Comparison of ENCODE assay signal across 7 cellular contexts in the genomic region with DNA sequence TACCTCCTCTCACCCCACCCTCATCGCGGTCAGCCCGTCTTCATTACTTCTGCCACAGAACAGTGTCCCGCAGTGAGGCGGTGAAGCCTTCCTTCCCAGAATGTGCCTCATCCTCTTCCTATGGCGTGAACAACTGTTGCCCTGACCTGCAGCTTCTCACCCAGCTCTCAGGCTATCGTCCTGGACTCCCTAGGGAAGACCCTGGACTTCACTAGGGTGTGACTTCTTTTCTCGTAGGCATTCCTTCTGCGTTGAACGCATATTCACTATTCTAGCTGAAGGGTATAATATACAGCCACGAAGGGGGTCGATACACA.
DNase-seq lines count a peak whose midpoint lies in the region; ATAC-seq lines count a peak whose summit lies in the region.

No MANE protein-coding gene starts in this region.

- H3K36me3 Mint-ChIP-seq in activated naive CD8-positive, alpha-beta T cell: peaks cover 2% of the 10 kb centered on the region

- no peaks in the 10 kb centered on the region for H3K27me3 ChIP-seq in HUES6 (ENCODE audit: control insufficient read depth, insufficient read depth, low read length)
- H3K27me3 ChIP-seq in iPS-20b (ENCODE audit: insufficient read depth, low read length): no peaks in the 10 kb centered on the region
- no peaks in the 10 kb centered on the region for H3K27me3 ChIP-seq in stomach smooth muscle (ENCODE audit: control insufficient read depth in 1 of 2, insufficient read depth in 2 of 2, low read length in 2 of 2)

- no peaks in the 10 kb centered on the region for H3K9me3 Mint-ChIP-seq in activated naive CD8-positive, alpha-beta T cell (ENCODE audit: low read depth)

- H3K9me3 ChIP-seq in HUES6 (ENCODE audit: control insufficient read depth, insufficient read depth, low read depth, low read length) (no peaks in the 10 kb centered on the region), iPS-20b (ENCODE audit: insufficient read depth, low read depth, low read length) (no peaks in the 10 kb centered on the region), stomach smooth muscle (ENCODE audit: control insufficient read depth in 2 of 2, low read length in 2 of 2) (no peaks in the 10 kb centered on the region)

- H3K36me3 ChIP-seq in HUES6 (ENCODE audit: control insufficient read depth, insufficient read depth, low read length) (peaks cover 15% of the 10 kb centered on the region; the same call in 1 of the 2 replicates), iPS-20b (ENCODE audit: insufficient read depth, low read depth, low read length) (peaks cover 21% of the 10 kb centered on the region; the same call in 1 of the 2 replicates), stomach smooth muscle (ENCODE audit: control insufficient read depth in 2 of 2, insufficient read depth in 2 of 2, low read length in 2 of 2) (peaks cover 5 to 9% of the 10 kb centered on the region in 2 donors)

- H3K9ac ChIP-seq in HUES6 (ENCODE audit: low read length) (peak overlapping the region; percentile 53), iPS-20b (ENCODE audit: low read depth, low read length) (peak overlapping the region; percentile 97; the same call in 1 of the 2 replicates), stomach smooth muscle (ENCODE audit: low read length in 2 of 2) (peak overlapping the region; percentile 88 to 90)

- H3K4me3 Mint-ChIP-seq in activated naive CD8-positive, alpha-beta T cell: peak overlapping the region; percentile 97

- no peak for ATAC-seq in HG02938 (IDR thresholded peaks at IDR 0.05; ENCODE audit: unreplicated experiment)

- H3K4me1 ChIP-seq in HUES6 (ENCODE audit: control insufficient read depth, insufficient read depth, low read length) (peaks cover 13% of the 10 kb centered on the region), iPS-20b (ENCODE audit: insufficient read depth, low read length) (peaks cover 5% of the 10 kb centered on the region; the same call in 1 of the 2 replicates), stomach smooth muscle (ENCODE audit: control insufficient read depth, insufficient read depth, low read length) (peaks cover 38% of the 10 kb centered on the region)

- H3K27ac Mint-ChIP-seq in activated naive CD8-positive, alpha-beta T cell: peak overlapping the region; percentile 97

- no peak for DNase-seq in NCI-H187 treated with DMSO at 0.1 percent for 48 hours (lab: John Stamatoyannopoulos, UW)
- DNase-seq in retina: no peak

- H3K4me3 ChIP-seq in HUES6 (ENCODE audit: low read depth, low read length) (peak overlapping the region; percentile 77), iPS-20b (ENCODE audit: low read length) (peak overlapping the region; percentile 97), stomach smooth muscle (ENCODE audit: low read length in 2 of 2) (peak overlapping the region; percentile 88 to 93)

- H3K27ac ChIP-seq in HUES6 (ENCODE audit: low read depth, low read length) (no peak overlapping the region), iPS-20b (ENCODE audit: low read length) (peak overlapping the region; percentile 15), stomach smooth muscle (ENCODE audit: low read length) (peak overlapping the region; percentile 87)

- peaks cover 59% of the 10 kb centered on the region for H3K4me1 Mint-ChIP-seq in activated naive CD8-positive, alpha-beta T cell (ENCODE audit: low read depth)

- no peaks in the 10 kb centered on the region for H3K27me3 Mint-ChIP-seq in activated naive CD8-positive, alpha-beta T cell
